In the genomic region with DNA sequence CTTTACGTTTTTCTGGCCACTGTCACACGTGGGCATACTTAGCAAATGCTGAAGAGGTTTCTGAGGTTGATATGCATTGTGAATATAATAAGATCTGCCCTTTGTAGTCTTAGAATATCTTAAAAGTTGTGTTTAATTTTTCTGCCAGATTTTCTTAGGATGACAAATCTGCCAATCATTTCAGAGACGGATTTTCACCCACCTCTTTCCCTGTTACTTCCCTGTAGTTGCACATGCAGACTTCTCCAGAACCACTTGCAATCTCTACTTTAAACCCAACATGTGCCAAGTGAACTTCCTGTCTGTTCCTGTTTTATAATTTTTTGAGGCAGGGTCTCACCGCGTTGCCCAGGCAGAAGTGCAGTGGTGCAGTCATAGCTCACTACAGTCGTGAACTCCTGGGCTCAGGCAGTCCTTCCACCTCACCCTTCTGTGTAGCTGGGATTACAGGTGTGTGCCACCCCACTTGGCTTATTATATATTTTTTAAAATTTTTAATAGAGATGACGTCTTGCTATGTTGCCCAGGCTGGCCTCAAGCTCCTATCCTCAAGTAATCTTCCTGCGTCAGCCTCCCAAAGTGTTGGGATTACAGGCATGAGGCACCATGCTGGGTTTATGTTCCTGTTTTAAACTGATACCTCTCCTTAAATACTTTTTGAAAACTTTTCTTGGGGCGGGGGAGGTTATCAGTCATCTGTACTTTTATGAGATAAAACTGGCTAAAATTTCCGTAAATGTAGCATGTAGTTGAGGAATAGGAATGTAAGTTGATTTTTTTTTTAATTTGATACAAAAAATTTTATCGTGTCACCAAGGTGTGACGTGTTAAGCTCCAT, we compare ENCODE assay signal across 1 cellular context.
TF ChIP-seq lines count a peak whose summit lies in the region.

No MANE protein-coding gene starts in this region.

TF ChIP-seq in K562, 482 proteins besides CTCF, POLR2A, EP300 and RAD21 (continued from another document and continues in another):
- TF ChIP-seq, protein P1, sequence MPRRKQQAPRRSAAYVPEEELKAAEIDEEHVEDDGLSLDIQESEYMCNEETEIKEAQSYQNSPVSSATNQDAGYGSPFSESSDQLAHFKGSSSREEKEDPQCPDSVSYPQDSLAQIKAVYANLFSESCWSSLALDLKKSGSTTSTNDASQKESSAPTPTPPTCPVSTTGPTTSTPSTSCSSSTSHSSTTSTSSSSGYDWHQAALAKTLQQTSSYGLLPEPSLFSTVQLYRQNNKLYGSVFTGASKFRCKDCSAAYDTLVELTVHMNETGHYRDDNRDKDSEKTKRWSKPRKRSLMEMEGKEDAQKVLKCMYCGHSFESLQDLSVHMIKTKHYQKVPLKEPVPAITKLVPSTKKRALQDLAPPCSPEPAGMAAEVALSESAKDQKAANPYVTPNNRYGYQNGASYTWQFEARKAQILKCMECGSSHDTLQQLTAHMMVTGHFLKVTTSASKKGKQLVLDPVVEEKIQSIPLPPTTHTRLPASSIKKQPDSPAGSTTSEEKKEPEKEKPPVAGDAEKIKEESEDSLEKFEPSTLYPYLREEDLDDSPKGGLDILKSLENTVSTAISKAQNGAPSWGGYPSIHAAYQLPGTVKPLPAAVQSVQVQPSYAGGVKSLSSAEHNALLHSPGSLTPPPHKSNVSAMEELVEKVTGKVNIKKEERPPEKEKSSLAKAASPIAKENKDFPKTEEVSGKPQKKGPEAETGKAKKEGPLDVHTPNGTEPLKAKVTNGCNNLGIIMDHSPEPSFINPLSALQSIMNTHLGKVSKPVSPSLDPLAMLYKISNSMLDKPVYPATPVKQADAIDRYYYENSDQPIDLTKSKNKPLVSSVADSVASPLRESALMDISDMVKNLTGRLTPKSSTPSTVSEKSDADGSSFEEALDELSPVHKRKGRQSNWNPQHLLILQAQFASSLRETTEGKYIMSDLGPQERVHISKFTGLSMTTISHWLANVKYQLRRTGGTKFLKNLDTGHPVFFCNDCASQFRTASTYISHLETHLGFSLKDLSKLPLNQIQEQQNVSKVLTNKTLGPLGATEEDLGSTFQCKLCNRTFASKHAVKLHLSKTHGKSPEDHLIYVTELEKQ (CRISPR knock-in tag; IDR thresholded peaks at IDR 0.05): no peak
- TF ChIP-seq POLR2AphosphoS5 (IDR thresholded peaks at IDR 0.05; ENCODE audit: control insufficient read depth, insufficient read depth, low read depth, low read length) (peak; percentile 73), STAT5A (IDR thresholded peaks at IDR 0.05; ENCODE audit: borderline replicate concordance, low read length) (peak; percentile 44; the same call in 1 of the 2 replicates), ATF7 (IDR thresholded peaks at IDR 0.05) (peak; percentile 23; the same call in 1 of the 2 replicates), DDX20 (tag; IDR thresholded peaks at IDR 0.05; ENCODE audit: low read depth) (no peak), TCF3 (CRISPR knock-in tag; IDR thresholded peaks at IDR 0.05) (peak; percentile 71), HNRNPK (IDR thresholded peaks at IDR 0.05; ENCODE audit: low read depth, low read length, poor library complexity, severe bottlenecking) (no peak), KDM5B (IDR thresholded peaks at IDR 0.05; ENCODE audit: insufficient replicate concordance, low read depth, low read length) (no peak), L3MBTL2 (IDR thresholded peaks at IDR 0.05) (peak; percentile 26; the same call in 1 of the 2 replicates), CXXC5 (CRISPR knock-in tag; IDR thresholded peaks at IDR 0.05) (peak; percentile 49; the same call in 1 of the 2 replicates), CBFA2T2 (conservative IDR thresholded peaks at IDR 0.05) (peak; percentile 59), ZZZ3 (IDR thresholded peaks at IDR 0.05) (no peak), SPI1 (IDR thresholded peaks at IDR 0.05; ENCODE audit: borderline replicate concordance, low read depth, low read length) (0 out of 2 replicates have a peak, but pooled peaks have one; percentile 6), HMGXB4 (CRISPR knock-in tag; IDR thresholded peaks at IDR 0.05) (no peak), HDAC3 (IDR thresholded peaks at IDR 0.05; ENCODE audit: borderline replicate concordance, partially characterized antibody) (peak; percentile 17), BCL6 (CRISPR knock-in tag; IDR thresholded peaks at IDR 0.05) (peak; percentile 28; the same call in 1 of the 2 replicates), CREB3L1 (IDR thresholded peaks at IDR 0.05; ENCODE audit: borderline replicate concordance, low read depth) (no peak), SNRNP70 (optimal IDR thresholded peaks at IDR 0.05; ENCODE audit: low read depth, low read length) (no peak), TSC22D4 (tag; IDR thresholded peaks at IDR 0.05) (no peak), ARID1B (IDR thresholded peaks at IDR 0.05) (peak; percentile 86), SRSF7 (optimal IDR thresholded peaks at IDR 0.05; ENCODE audit: low read depth, low read length) (no peak), MNT (conservative IDR thresholded peaks at IDR 0.05) (peak in 1 of 2 experiments; percentile 44; a peak in 1 of 4 replicates), ZNF324 (CRISPR knock-in tag; IDR thresholded peaks at IDR 0.05) (no peak), ZNF121 (CRISPR knock-in tag; conservative IDR thresholded peaks at IDR 0.05) (peak; percentile 79), ZNF57 (CRISPR knock-in tag; IDR thresholded peaks at IDR 0.05) (no peak), ERF (CRISPR knock-in tag; IDR thresholded peaks at IDR 0.05) (0 out of 2 replicates have a peak, but pooled peaks have one; percentile 15), ZNF584 (CRISPR knock-in tag; IDR thresholded peaks at IDR 0.05; ENCODE audit: low read depth) (0 out of 2 replicates have a peak, but pooled peaks have one; percentile 52), U2AF2 (optimal IDR thresholded peaks at IDR 0.05; ENCODE audit: low read depth, low read length) (no peak), ZBTB1 (CRISPR knock-in tag; IDR thresholded peaks at IDR 0.05; ENCODE audit: borderline replicate concordance, low read depth) (no peak), ZNF165 (CRISPR knock-in tag; IDR thresholded peaks at IDR 0.05; ENCODE audit: borderline replicate concordance) (no peak), ARID3A (IDR thresholded peaks at IDR 0.05; ENCODE audit: borderline replicate concordance, low read depth, low read length) (0 out of 2 replicates have a peak, but pooled peaks have one; percentile 38), ATF1 (CRISPR knock-in tag; IDR thresholded peaks at IDR 0.05) (no peak), ATF1 (tag; IDR thresholded peaks at IDR 0.05) (peak; percentile 34; the same call in 1 of the 2 replicates), MEF2A (IDR thresholded peaks at IDR 0.05; ENCODE audit: control insufficient read depth, low read depth, low read length) (peak; percentile 36; the same call in 1 of the 2 replicates), PTBP1 (IDR thresholded peaks at IDR 0.05; ENCODE audit: low read depth, low read length) (no peak), TEAD4 (IDR thresholded peaks at IDR 0.05; ENCODE audit: low read length) (peak; percentile 80), TEAD4 (CRISPR knock-in tag; IDR thresholded peaks at IDR 0.05; ENCODE audit: borderline replicate concordance) (no peak), PHF8 (IDR thresholded peaks at IDR 0.05; ENCODE audit: borderline replicate concordance, low read length) (no peak), CHD1 (IDR thresholded peaks at IDR 0.05; ENCODE audit: low read length) (no peak), SMARCC2 (IDR thresholded peaks at IDR 0.05; ENCODE audit: low read depth) (peak; percentile 69; the same call in 1 of the 2 replicates), GTF2F1 (IDR thresholded peaks at IDR 0.05; ENCODE audit: low read depth, low read length) (no peak), FOXM1 (IDR thresholded peaks at IDR 0.05; ENCODE audit: low read depth) (peak; percentile 38; the same call in 1 of the 2 replicates), FOXM1 (CRISPR knock-in tag; IDR thresholded peaks at IDR 0.05; ENCODE audit: low read depth) (no peak), ZNF445 (CRISPR knock-in tag; IDR thresholded peaks at IDR 0.05; ENCODE audit: low read depth) (no peak), ZNF24 (IDR thresholded peaks at IDR 0.05) (no peak), SMAD4 (CRISPR knock-in tag; conservative IDR thresholded peaks at IDR 0.05) (0 out of 2 replicates have a peak, but pooled peaks have one; percentile 46)
- TF ChIP-seq, protein P2, sequence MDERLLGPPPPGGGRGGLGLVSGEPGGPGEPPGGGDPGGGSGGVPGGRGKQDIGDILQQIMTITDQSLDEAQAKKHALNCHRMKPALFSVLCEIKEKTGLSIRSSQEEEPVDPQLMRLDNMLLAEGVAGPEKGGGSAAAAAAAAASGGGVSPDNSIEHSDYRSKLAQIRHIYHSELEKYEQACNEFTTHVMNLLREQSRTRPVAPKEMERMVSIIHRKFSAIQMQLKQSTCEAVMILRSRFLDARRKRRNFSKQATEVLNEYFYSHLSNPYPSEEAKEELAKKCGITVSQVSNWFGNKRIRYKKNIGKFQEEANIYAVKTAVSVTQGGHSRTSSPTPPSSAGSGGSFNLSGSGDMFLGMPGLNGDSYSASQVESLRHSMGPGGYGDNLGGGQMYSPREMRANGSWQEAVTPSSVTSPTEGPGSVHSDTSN (CRISPR knock-in tag; IDR thresholded peaks at IDR 0.05; ENCODE audit: low read depth): no peak
- TF ChIP-seq, protein P2 (tag; conservative IDR thresholded peaks at IDR 0.05; ENCODE audit: low read depth): no peak
- TF ChIP-seq, protein P3, sequence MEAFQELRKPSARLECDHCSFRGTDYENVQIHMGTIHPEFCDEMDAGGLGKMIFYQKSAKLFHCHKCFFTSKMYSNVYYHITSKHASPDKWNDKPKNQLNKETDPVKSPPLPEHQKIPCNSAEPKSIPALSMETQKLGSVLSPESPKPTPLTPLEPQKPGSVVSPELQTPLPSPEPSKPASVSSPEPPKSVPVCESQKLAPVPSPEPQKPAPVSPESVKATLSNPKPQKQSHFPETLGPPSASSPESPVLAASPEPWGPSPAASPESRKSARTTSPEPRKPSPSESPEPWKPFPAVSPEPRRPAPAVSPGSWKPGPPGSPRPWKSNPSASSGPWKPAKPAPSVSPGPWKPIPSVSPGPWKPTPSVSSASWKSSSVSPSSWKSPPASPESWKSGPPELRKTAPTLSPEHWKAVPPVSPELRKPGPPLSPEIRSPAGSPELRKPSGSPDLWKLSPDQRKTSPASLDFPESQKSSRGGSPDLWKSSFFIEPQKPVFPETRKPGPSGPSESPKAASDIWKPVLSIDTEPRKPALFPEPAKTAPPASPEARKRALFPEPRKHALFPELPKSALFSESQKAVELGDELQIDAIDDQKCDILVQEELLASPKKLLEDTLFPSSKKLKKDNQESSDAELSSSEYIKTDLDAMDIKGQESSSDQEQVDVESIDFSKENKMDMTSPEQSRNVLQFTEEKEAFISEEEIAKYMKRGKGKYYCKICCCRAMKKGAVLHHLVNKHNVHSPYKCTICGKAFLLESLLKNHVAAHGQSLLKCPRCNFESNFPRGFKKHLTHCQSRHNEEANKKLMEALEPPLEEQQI (IDR thresholded peaks at IDR 0.05): no peak
